In the genomic region with DNA sequence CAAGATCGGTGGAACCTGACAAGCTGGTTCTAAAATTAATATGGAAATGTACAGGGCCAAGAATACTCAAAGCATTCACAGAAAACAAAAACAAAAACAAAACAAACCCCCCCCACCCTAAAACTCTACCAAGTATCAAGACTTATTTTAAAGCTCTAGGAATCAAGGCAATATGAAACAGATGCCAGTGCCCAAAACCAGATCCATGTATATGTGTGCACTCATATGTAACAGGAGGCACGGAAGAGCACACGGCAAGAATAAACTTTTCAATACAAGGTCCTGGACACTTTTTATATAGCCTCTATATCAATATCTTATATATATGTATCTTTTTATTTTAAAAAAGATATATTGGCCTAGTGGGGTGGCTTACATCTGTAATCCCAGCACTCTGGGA, we compare ENCODE assay signal across 11 cellular contexts.
"Had no signal": no experiment of that assay in that cellular context is flagged by ENCODE, and none has a peak within 500 bp of the region (broad histone marks: within the 10 kb centered on the region; RNA-seq: fewer than 3 reads in every experiment).

No MANE protein-coding gene starts in this region.

- H3K4me1 ChIP-seq: HAP-1 had no signal

- H3K4me3 ChIP-seq: GM23248, GM23338, HAP-1 had no signal

- FAIRE-seq: H1, H54 had no signal

- H2AFZ ChIP-seq: GM23248, GM23338 had no signal

- H3K27ac ChIP-seq: GM23248 had no signal

- H3K4me2 ChIP-seq: GM23338 had no signal

- H3K9me3 ChIP-seq: HAP-1 had no signal

- H3K9ac ChIP-seq: GM23248 had no signal

- ATAC-seq: GM23338, HCT116 had no signal

- DNase-seq: GM23248, GOT3, H7, H9, HCEC 1CT, HFFc6 had no signal

- H3K36me3 ChIP-seq: HAP-1 had no signal
